Comparison of ENCODE assay signal across 17 cellular contexts in the genomic region with DNA sequence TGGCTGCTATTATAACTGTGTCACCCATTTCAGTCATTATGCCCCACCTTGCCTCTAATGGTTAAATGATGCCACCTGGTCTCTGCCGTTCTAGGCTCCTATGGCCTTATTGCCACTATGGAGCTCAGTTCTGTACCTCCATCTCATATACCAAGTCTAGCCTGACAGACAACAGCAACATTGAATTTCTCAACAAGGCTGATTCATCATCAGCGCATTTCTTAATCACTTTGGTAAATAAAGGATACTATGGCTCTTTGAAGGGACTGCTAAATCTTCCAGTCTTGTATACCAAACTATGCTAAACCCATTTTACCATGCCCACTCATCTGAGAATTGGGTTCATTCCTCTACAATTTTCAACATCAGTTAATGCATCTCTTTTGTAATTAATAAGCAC.
DNase-seq lines count a peak whose midpoint lies in the region; ATAC-seq and TF ChIP-seq lines count a peak whose summit lies in the region.
"Had no signal": no experiment of that assay in that cellular context is flagged by ENCODE, and none has a peak within 500 bp of the region (broad histone marks: within the 10 kb centered on the region; RNA-seq: fewer than 3 reads in every experiment).

No MANE protein-coding gene starts in this region.

- H3K4me1 ChIP-seq in RWPE2 (ENCODE audit: insufficient read depth, poor library complexity, severe bottlenecking): no peaks in the 10 kb centered on the region

- peak; percentile 60; the same call in 2 of the 3 replicates for ATAC-seq in RWPE2 (ENCODE audit: low read depth)
- no peak for ATAC-seq in HG02852 (IDR thresholded peaks at IDR 0.05; ENCODE audit: unreplicated experiment)
- ATAC-seq: GM12878 had no signal

- DNase-seq in DMS53 (lab: John Stamatoyannopoulos, UW) (peak; percentile 30), DMS53 treated with DMSO at 0.1 percent for 48 hours (lab: John Stamatoyannopoulos, UW; ENCODE audit: unreplicated experiment) (no peak), RWPE2 (ENCODE audit: low spot score) (no peak), epithelial cell of esophagus (ENCODE audit: low read depth) (peak; percentile 75)
- DNase-seq in activated CD8-positive, alpha-beta memory T cell treated with anti-CD3 and anti-CD28 coated beads, Interleukin-2, amount 50 U/mL, for 48 hours: no peak
- DNase-seq: CD4-positive, alpha-beta T cell; CD8-positive, alpha-beta memory T cell; DMS 273 treated with DMSO at 0.1 percent for 48 hours; EL; GDM1; GM23248; H7; HCEC 1CT had no signal

- H3K9me3 ChIP-seq in RWPE2 (ENCODE audit: severe bottlenecking): no peaks in the 10 kb centered on the region

- no peaks in the 10 kb centered on the region for H3K27me3 ChIP-seq in RWPE2 (ENCODE audit: insufficient read depth, poor library complexity, severe bottlenecking)
- H3K27me3 ChIP-seq: BLaER1 had no signal

- H3K36me3 ChIP-seq in RWPE2 (ENCODE audit: low read depth): no peaks in the 10 kb centered on the region
- H3K36me3 ChIP-seq: BLaER1 had no signal

- TF ChIP-seq CTCF in RWPE2 (IDR thresholded peaks at IDR 0.05; ENCODE audit: poor library complexity, severe bottlenecking): no peak
- no peak for TF ChIP-seq CTCF in epithelial cell of esophagus (IDR thresholded peaks at IDR 0.05; ENCODE audit: insufficient read depth, low read depth, low read length, missing control alignments)

- no peak overlapping the region for H3K27ac ChIP-seq in RWPE2 (ENCODE audit: poor library complexity, severe bottlenecking)
- H3K27ac ChIP-seq: 22Rv1, BLaER1, GM23248 had no signal

- H3K4me3 ChIP-seq in RWPE2 (ENCODE audit: severe bottlenecking) (no peak overlapping the region), epithelial cell of esophagus (ENCODE audit: low read length) (no peak overlapping the region)
- H3K4me3 ChIP-seq: BLaER1, GM12878, GM23248 had no signal

Comparison
In these comparisons a context has a peak if more than half of its experiments do, and no peak if none do; other contexts are left out.
1. DNase-seq: peak in DMS53 (single experiment) and epithelial cell of esophagus (single experiment); none in DMS53 treated with DMSO at 0.1 percent for 48 hours (single experiment), RWPE2 (single experiment) and activated CD8-positive, alpha-beta memory T cell treated with anti-CD3 and anti-CD28 coated beads, Interleukin-2, amount 50 U/mL, for 48 hours (single experiment).